Comparison of ENCODE assay signal across 3 cellular contexts in the genomic region with DNA sequence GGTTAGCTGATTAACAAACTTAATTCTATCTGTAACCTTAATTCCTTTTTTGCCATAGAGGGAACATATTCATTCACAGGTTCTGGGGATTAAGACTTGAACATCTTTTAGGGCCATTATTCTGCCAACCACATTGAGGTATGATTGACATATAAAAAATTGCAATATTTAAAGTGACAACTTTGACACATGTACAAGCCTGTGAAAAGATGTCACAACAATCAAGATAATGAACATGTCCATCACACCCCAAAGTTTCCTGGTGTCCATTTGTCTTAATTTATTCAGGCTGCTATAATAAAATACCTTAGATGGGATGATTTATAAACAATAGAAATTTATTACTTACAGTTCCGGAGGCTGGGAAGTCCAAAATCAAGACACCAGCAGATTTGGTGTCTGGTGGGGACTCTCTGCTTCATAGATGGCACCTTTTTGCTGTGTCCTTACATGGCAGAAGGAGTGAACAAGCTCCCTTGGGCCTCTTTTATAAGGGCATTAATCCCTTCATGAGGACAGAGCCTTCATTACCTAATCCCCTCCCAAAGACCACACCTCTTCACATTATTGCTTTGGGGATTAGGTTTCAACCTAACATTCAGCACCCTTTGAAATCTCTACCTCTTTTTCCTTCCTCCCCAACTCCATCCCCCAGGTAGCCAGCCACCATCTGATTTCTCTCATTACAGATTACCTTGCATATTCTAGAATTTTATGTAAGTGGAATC.
TF ChIP-seq lines count a peak whose summit lies in the region.

No MANE protein-coding gene starts in this region.

TF ChIP-seq in HEK293T, 16 proteins besides CTCF, POLR2A, EP300 and RAD21:
- no peak for TF ChIP-seq FOXK2 (IDR thresholded peaks at IDR 0.05)
- TF ChIP-seq, protein P1, sequence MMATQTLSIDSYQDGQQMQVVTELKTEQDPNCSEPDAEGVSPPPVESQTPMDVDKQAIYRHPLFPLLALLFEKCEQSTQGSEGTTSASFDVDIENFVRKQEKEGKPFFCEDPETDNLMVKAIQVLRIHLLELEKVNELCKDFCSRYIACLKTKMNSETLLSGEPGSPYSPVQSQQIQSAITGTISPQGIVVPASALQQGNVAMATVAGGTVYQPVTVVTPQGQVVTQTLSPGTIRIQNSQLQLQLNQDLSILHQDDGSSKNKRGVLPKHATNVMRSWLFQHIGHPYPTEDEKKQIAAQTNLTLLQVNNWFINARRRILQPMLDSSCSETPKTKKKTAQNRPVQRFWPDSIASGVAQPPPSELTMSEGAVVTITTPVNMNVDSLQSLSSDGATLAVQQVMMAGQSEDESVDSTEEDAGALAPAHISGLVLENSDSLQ (IDR thresholded peaks at IDR 0.05), result peak; percentile 45
TF ChIP-seq in HEK293T: peak in this region for 1.

TF ChIP-seq in K562, 482 proteins besides CTCF, POLR2A, EP300 and RAD21:
- TF ChIP-seq, protein P2, sequence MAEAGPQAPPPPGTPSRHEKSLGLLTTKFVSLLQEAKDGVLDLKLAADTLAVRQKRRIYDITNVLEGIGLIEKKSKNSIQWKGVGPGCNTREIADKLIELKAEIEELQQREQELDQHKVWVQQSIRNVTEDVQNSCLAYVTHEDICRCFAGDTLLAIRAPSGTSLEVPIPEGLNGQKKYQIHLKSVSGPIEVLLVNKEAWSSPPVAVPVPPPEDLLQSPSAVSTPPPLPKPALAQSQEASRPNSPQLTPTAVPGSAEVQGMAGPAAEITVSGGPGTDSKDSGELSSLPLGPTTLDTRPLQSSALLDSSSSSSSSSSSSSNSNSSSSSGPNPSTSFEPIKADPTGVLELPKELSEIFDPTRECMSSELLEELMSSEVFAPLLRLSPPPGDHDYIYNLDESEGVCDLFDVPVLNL (CRISPR knock-in tag; IDR thresholded peaks at IDR 0.05; ENCODE audit: low read depth), result no peak
- TF ChIP-seq MEIS2 (IDR thresholded peaks at IDR 0.05; ENCODE audit: partially characterized antibody), result peak; percentile 10
- TF ChIP-seq, protein P3, sequence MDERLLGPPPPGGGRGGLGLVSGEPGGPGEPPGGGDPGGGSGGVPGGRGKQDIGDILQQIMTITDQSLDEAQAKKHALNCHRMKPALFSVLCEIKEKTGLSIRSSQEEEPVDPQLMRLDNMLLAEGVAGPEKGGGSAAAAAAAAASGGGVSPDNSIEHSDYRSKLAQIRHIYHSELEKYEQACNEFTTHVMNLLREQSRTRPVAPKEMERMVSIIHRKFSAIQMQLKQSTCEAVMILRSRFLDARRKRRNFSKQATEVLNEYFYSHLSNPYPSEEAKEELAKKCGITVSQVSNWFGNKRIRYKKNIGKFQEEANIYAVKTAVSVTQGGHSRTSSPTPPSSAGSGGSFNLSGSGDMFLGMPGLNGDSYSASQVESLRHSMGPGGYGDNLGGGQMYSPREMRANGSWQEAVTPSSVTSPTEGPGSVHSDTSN (CRISPR knock-in tag; IDR thresholded peaks at IDR 0.05; ENCODE audit: low read depth), result no peak
- TF ChIP-seq, protein P3 (tag; conservative IDR thresholded peaks at IDR 0.05; ENCODE audit: low read depth), result 0 out of 2 replicates have a peak, but pooled peaks have one; percentile 7

TF ChIP-seq in HepG2, 621 proteins besides CTCF, POLR2A, EP300 and RAD21:
- TF ChIP-seq, protein P4, sequence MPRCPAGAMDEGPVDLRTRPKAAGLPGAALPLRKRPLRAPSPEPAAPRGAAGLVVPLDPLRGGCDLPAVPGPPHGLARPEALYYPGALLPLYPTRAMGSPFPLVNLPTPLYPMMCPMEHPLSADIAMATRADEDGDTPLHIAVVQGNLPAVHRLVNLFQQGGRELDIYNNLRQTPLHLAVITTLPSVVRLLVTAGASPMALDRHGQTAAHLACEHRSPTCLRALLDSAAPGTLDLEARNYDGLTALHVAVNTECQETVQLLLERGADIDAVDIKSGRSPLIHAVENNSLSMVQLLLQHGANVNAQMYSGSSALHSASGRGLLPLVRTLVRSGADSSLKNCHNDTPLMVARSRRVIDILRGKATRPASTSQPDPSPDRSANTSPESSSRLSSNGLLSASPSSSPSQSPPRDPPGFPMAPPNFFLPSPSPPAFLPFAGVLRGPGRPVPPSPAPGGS (CRISPR knock-in tag; IDR thresholded peaks at IDR 0.05), result no peak
- TF ChIP-seq KLF16 (CRISPR knock-in tag; IDR thresholded peaks at IDR 0.05) (no peak), ATF7-NPFF (CRISPR knock-in tag; IDR thresholded peaks at IDR 0.05; ENCODE audit: low read depth) (no peak), SP4 (CRISPR knock-in tag; IDR thresholded peaks at IDR 0.05) (no peak), FOXK1 (CRISPR knock-in tag; IDR thresholded peaks at IDR 0.05; ENCODE audit: borderline replicate concordance, low read depth) (no peak), SRF (IDR thresholded peaks at IDR 0.05; ENCODE audit: low read depth, low read length) (no peak), FLYWCH1 (CRISPR knock-in tag; IDR thresholded peaks at IDR 0.05) (no peak), ZNF121 (CRISPR knock-in tag; IDR thresholded peaks at IDR 0.05) (no peak), FIP1L1 (IDR thresholded peaks at IDR 0.05; ENCODE audit: borderline replicate concordance, insufficient read depth, low read depth, low read length) (no peak), REXO4 (CRISPR knock-in tag; IDR thresholded peaks at IDR 0.05; ENCODE audit: borderline replicate concordance) (no peak), FOXO1 (CRISPR knock-in tag; IDR thresholded peaks at IDR 0.05) (no peak), SUZ12 (IDR thresholded peaks at IDR 0.05; ENCODE audit: low read depth, low read length) (no peak), ZFP36 (IDR thresholded peaks at IDR 0.05; ENCODE audit: borderline replicate concordance, low read depth, low read length, partially characterized antibody) (no peak), ARNT2 (CRISPR knock-in tag; IDR thresholded peaks at IDR 0.05; ENCODE audit: low read depth) (no peak), NONO (IDR thresholded peaks at IDR 0.05) (no peak), NONO (CRISPR knock-in tag; conservative IDR thresholded peaks at IDR 0.05) (no peak), ATF7 (IDR thresholded peaks at IDR 0.05) (no peak), ATF7 (CRISPR knock-in tag; IDR thresholded peaks at IDR 0.05) (no peak), ZNF234 (CRISPR knock-in tag; conservative IDR thresholded peaks at IDR 0.05) (no peak)
- TF ChIP-seq, protein P5, sequence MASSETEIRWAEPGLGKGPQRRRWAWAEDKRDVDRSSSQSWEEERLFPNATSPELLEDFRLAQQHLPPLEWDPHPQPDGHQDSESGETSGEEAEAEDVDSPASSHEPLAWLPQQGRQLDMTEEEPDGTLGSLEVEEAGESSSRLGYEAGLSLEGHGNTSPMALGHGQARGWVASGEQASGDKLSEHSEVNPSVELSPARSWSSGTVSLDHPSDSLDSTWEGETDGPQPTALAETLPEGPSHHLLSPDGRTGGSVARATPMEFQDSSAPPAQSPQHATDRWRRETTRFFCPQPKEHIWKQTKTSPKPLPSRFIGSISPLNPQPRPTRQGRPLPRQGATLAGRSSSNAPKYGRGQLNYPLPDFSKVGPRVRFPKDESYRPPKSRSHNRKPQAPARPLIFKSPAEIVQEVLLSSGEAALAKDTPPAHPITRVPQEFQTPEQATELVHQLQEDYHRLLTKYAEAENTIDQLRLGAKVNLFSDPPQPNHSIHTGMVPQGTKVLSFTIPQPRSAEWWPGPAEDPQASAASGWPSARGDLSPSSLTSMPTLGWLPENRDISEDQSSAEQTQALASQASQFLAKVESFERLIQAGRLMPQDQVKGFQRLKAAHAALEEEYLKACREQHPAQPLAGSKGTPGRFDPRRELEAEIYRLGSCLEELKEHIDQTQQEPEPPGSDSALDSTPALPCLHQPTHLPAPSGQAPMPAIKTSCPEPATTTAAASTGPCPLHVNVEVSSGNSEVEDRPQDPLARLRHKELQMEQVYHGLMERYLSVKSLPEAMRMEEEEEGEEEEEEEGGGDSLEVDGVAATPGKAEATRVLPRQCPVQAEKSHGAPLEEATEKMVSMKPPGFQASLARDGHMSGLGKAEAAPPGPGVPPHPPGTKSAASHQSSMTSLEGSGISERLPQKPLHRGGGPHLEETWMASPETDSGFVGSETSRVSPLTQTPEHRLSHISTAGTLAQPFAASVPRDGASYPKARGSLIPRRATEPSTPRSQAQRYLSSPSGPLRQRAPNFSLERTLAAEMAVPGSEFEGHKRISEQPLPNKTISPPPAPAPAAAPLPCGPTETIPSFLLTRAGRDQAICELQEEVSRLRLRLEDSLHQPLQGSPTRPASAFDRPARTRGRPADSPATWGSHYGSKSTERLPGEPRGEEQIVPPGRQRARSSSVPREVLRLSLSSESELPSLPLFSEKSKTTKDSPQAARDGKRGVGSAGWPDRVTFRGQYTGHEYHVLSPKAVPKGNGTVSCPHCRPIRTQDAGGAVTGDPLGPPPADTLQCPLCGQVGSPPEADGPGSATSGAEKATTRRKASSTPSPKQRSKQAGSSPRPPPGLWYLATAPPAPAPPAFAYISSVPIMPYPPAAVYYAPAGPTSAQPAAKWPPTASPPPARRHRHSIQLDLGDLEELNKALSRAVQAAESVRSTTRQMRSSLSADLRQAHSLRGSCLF (CRISPR knock-in tag; IDR thresholded peaks at IDR 0.05; ENCODE audit: borderline replicate concordance), result no peak
- TF ChIP-seq, protein P6, sequence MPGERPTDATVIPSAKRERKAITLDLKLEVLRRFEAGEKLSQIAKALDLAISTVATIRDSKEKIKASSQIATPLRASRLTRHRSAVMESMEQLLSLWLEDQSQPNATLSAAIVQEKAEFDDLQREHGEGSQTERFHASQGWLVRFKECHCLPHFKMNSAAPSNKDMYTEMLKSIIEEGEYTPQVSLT (CRISPR knock-in tag; IDR thresholded peaks at IDR 0.05; ENCODE audit: borderline replicate concordance, low read depth), result no peak
